In genomic region chr5:43312076-43312620, GRCh38 we compare ENCODE assay signal across 8 cellular contexts. TPM values are rescaled to one million over a fixed set of nuclear protein-coding genes. Genes with fewer than 3 reads are reported as not detected.
A peak's percentile ranks its signal among the peaks of the same experiment; 100 is the strongest.
DNase-seq lines count a peak whose midpoint lies in the region; ATAC-seq lines count a peak whose summit lies in the region.

No MANE protein-coding gene starts in this region.

- H3K36me3 Mint-ChIP-seq in CD4-positive, alpha-beta memory T cell = peaks cover 0 to 5% of the 10 kb centered on the region in 2 donors

- no peak overlapping the region for H2AFZ ChIP-seq in neuron (ENCODE audit: low read depth, low read length)

- POLR2A ChIA-PET in CD4-positive, alpha-beta memory T cell (lab: Charles Lee; ENCODE audit: partially characterized antibody) = interaction anchor here (0.7 to 4.0 kb wide), 19 partner anchors 8 to 363 kb away, joined by 3 to 107 read pairs (median 15); partner anchors contain the start of genes C5orf34, NNT, TMEM267 and ZNF131

- WGBS in ectodermal cell, 2 experiments = 16 to 22% methylated on average over 5 of the region's 5 CpGs

- H3K4me1 ChIP-seq in CD4-positive, alpha-beta memory T cell (ENCODE audit: insufficient read depth, low read length) = peaks cover 21% of the 10 kb centered on the region
- peaks cover 21% of the 10 kb centered on the region for H3K4me1 ChIP-seq in ectodermal cell (ENCODE audit: control insufficient read depth, insufficient read depth, low read length)
- peaks cover 46% of the 10 kb centered on the region for H3K4me1 ChIP-seq in neuron (ENCODE audit: insufficient read depth, low read length)

- peak overlapping the region; percentile 78 to 99 (median 98) for H3K27ac Mint-ChIP-seq in CD4-positive, alpha-beta memory T cell

- no peaks in the 10 kb centered on the region for H3K27me3 Mint-ChIP-seq in CD4-positive, alpha-beta memory T cell

- peak overlapping the region in 1 of 2 donors; percentile 96 for H3K4me3 ChIP-seq in CD4-positive, alpha-beta memory T cell (ENCODE audit: low read length in 2 of 2)
- H3K4me3 ChIP-seq in ectodermal cell (ENCODE audit: insufficient read depth, low read depth, low read length) = peak overlapping the region; percentile 93
- H3K4me3 ChIP-seq in neuron (ENCODE audit: low read length) = peak overlapping the region; percentile 97

- peak overlapping the region; percentile 95 for H3K27ac ChIP-seq in CD4-positive, alpha-beta memory T cell (ENCODE audit: low read depth, low read length)
- no peak overlapping the region for H3K27ac ChIP-seq in ectodermal cell (ENCODE audit: insufficient read depth, low read depth, low read length, poor library complexity, severe bottlenecking)

- peak overlapping the region; percentile 95 to 99 (median 98) for H3K4me3 Mint-ChIP-seq in CD4-positive, alpha-beta memory T cell

- intact Hi-C loops in CD4-positive, alpha-beta memory T cell (cut with micrococcal nuclease) = loop anchor here (2.0 to 5.0 kb wide), 8 partner anchors 77 to 1497 kb away; partner anchors contain the start of genes FBXO4, MRPS30 and NNT

- H3K9me3 Mint-ChIP-seq in CD4-positive, alpha-beta memory T cell = no peaks in the 10 kb centered on the region

- ATAC-seq in GM21529 (IDR thresholded peaks at IDR 0.05; ENCODE audit: unreplicated experiment) (no peak), HG02884 (IDR thresholded peaks at IDR 0.05; ENCODE audit: unreplicated experiment) (no peak)

- CTCF ChIA-PET in CD4-positive, alpha-beta memory T cell (lab: Charles Lee; ENCODE audit: partially characterized antibody) = interaction anchor here (0.9 to 4.3 kb wide), 12 partner anchors 9 to 403 kb away, joined by 3 to 40 read pairs (median 7); partner anchors contain the start of genes TMEM267 and ZNF131

- no peaks in the 10 kb centered on the region for H3K9me3 ChIP-seq in CD4-positive, alpha-beta memory T cell (ENCODE audit: control insufficient read depth in 1 of 2, low read length in 2 of 2)
- H3K9me3 ChIP-seq in ectodermal cell (ENCODE audit: control insufficient read depth, low read length) = no peaks in the 10 kb centered on the region
- H3K9me3 ChIP-seq in neuron (ENCODE audit: low read length) = peaks cover 2% of the 10 kb centered on the region

- no peaks in the 10 kb centered on the region for H3K27me3 ChIP-seq in CD4-positive, alpha-beta memory T cell (ENCODE audit: insufficient read depth, low read length)
- H3K27me3 ChIP-seq in ectodermal cell (ENCODE audit: control insufficient read depth, insufficient read depth, low read length, poor library complexity, severe bottlenecking) = no peaks in the 10 kb centered on the region
- no peaks in the 10 kb centered on the region for H3K27me3 ChIP-seq in neuron (ENCODE audit: insufficient read depth, low read length)

- peaks cover 19 to 39% (median 26%) of the 10 kb centered on the region in 4 donors for H3K4me1 Mint-ChIP-seq in CD4-positive, alpha-beta memory T cell

- no peak for DNase-seq in CD4-positive, alpha-beta memory T cell
- DNase-seq in NCI-H146 (lab: John Stamatoyannopoulos, UW) (peak; percentile 25), mucosa of gallbladder (ENCODE audit: low spot score) (no peak), GM19238 (ENCODE audit: insufficient read length, low spot score) (no peak)

- no peaks in the 10 kb centered on the region for H3K36me3 ChIP-seq in CD4-positive, alpha-beta memory T cell (ENCODE audit: insufficient read depth, low read length)
- H3K36me3 ChIP-seq in ectodermal cell (ENCODE audit: control insufficient read depth, insufficient read depth, low read length) (no peaks in the 10 kb centered on the region), neuron (ENCODE audit: insufficient read depth, low read length) (peaks cover 35% of the 10 kb centered on the region)

RNA-seq across cellular contexts. Expression of gene HMGCS1, which starts 1.1 kb away (rescaled TPM):
- 10 to 100 TPM; 27.7 to 35.7 TPM for total RNA-seq in CD4-positive, alpha-beta memory T cell
- polyA plus RNA-seq in CD4-positive, alpha-beta memory T cell = 1 to 10 TPM; 3.3 to 6.8 TPM
- polyA plus RNA-seq in ectodermal cell (2013, experiment 1 of 4) = 252 TPM
- polyA plus RNA-seq in ectodermal cell (2013, experiment 2 of 4) = 195 TPM
- polyA plus RNA-seq in ectodermal cell (2013, experiment 3 of 4) = 117 TPM
- 123 TPM for polyA plus RNA-seq in ectodermal cell (2013, experiment 4 of 4)
- 234 TPM for total RNA-seq in mucosa of gallbladder
